ENCODE assay signal across 8 cellular contexts in the genomic region with DNA sequence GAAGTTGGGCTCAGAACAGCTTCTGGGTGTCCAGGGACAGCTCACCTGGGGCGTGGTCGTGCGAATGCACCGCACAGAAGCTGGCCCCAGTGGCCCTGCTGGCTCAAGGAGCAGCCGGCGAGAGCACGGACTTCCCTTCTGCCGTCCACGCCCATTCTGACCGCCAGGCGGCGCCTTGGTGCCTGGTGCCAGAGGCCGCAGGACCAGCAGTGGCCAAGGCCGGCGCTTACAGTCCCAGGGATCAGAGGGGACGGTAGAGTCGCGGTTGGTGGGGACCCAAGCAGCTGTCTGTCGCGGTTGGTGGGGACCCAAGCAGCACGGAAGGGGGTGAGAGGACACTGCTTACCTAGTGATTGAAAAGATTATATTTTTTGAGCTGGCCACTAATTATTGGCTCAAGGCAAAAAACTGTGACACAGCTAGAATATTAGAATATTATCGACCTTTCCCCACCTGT. TPM values are rescaled to one million over a fixed set of nuclear protein-coding genes. Genes with fewer than 3 reads are reported as not detected.
A peak's percentile ranks its signal among the peaks of the same experiment; 100 is the strongest.
DNase-seq lines count a peak whose midpoint lies in the region; ATAC-seq and TF ChIP-seq lines count a peak whose summit lies in the region.

No MANE protein-coding gene starts in this region.

- H3K4me1 Mint-ChIP-seq in activated naive CD4-positive, alpha-beta T cell treated with anti-CD3 and anti-CD28 coated beads for 36 hours (ENCODE audit: low read depth): no peaks in the 10 kb centered on the region

- H3K27ac Mint-ChIP-seq in activated naive CD4-positive, alpha-beta T cell treated with anti-CD3 and anti-CD28 coated beads for 36 hours: no peak overlapping the region

- no peaks in the 10 kb centered on the region for H3K27me3 Mint-ChIP-seq in activated naive CD4-positive, alpha-beta T cell treated with anti-CD3 and anti-CD28 coated beads for 36 hours (ENCODE audit: low read depth)

- no peaks in the 10 kb centered on the region for H3K9me3 ChIP-seq in HAP-1
- H3K9me3 ChIP-seq in heart left ventricle: no peaks in the 10 kb centered on the region
- no peaks in the 10 kb centered on the region for H3K9me3 ChIP-seq in psoas muscle

- no peaks in the 10 kb centered on the region for H3K36me3 Mint-ChIP-seq in activated naive CD4-positive, alpha-beta T cell treated with anti-CD3 and anti-CD28 coated beads for 36 hours (ENCODE audit: low read depth)

- H3K27ac ChIP-seq in heart left ventricle: no peak overlapping the region
- H3K27ac ChIP-seq in psoas muscle: no peak overlapping the region

- peak; percentile 56 to 86 (median 72) for TF ChIP-seq CTCF in heart left ventricle (IDR thresholded peaks at IDR 0.05)
- TF ChIP-seq CTCF in psoas muscle (IDR thresholded peaks at IDR 0.05): peak; percentile 67

- ATAC-seq in heart left ventricle (peak in 3 of 4 donors; percentile 72 to 85 (median 73)), psoas muscle (peak; percentile 74 to 88 (median 86)), HG03280 (IDR thresholded peaks at IDR 0.05; ENCODE audit: unreplicated experiment) (no peak), GM21423 (IDR thresholded peaks at IDR 0.05; ENCODE audit: unreplicated experiment) (no peak)

- H3K27me3 ChIP-seq in HAP-1 (ENCODE audit: low read depth) (no peaks in the 10 kb centered on the region), heart left ventricle (peaks cover 0 to 10% (median 0%) of the 10 kb centered on the region in 9 donors), psoas muscle (ENCODE audit: insufficient read depth in 3 of 3, low read length in 2 of 3) (peaks cover 0 to 3% (median 0%) of the 10 kb centered on the region in 3 donors)

- in situ Hi-C loops in HAP-1 (cut with MboI; ENCODE audit: low sequenced_read_pairs): loop anchor here (5.0 kb wide), 1 partner anchor 627 kb away; a partner anchor contains a TSS

- CTCF ChIA-PET in activated naive CD4-positive, alpha-beta T cell treated with anti-CD3 and anti-CD28 coated beads for 36 hours (lab: Charles Lee): interaction anchor here (0.6 to 3.0 kb wide), 28 partner anchors 8 to 596 kb away, joined by 3 to 15 read pairs (median 4); no protein-coding TSS in a partner anchor

- H3K4me3 ChIP-seq in HAP-1: no peak overlapping the region
- no peak overlapping the region for H3K4me3 ChIP-seq in heart left ventricle
- H3K4me3 ChIP-seq in psoas muscle: no peak overlapping the region

- peak; percentile 55 for DNase-seq in Ammon's horn (ENCODE audit: low spot score)
- peak; percentile 77 to 96 for DNase-seq in HAP-1 (ENCODE audit: low spot score in 2 of 2)
- peak; percentile 58 for DNase-seq in SHP77 treated with DMSO at 0.1 percent for 48 hours (lab: John Stamatoyannopoulos, UW)
- DNase-seq in activated naive CD4-positive, alpha-beta T cell treated with anti-CD3 and anti-CD28 coated beads for 36 hours: peak; percentile 66
- DNase-seq in heart left ventricle: peak; percentile 47 to 89 (median 75)
- DNase-seq in psoas muscle: peak; percentile 77 to 81

- 12 to 16% (median 15%) methylated on average over 17 to 22 of the region's 22 CpGs for WGBS in heart left ventricle, 4 donors
- WGBS in psoas muscle, 3 donors: 14 to 16% (median 14%) methylated on average over 22 of the region's 22 CpGs

- no peak for TF ChIP-seq POLR2A in heart left ventricle (IDR thresholded peaks at IDR 0.05)

- H3K9me3 Mint-ChIP-seq in activated naive CD4-positive, alpha-beta T cell treated with anti-CD3 and anti-CD28 coated beads for 36 hours: no peaks in the 10 kb centered on the region

- intact Hi-C loops in activated naive CD4-positive, alpha-beta T cell treated with anti-CD3 and anti-CD28 coated beads for 36 hours (cut with micrococcal nuclease): no loop called here
- intact Hi-C loops in heart left ventricle (cut with DNase I): loop anchor here in 6 of 10 donors (5.0 to 10.0 kb wide), 3 partner anchors 427 to 624 kb away; a partner anchor contains a TSS
- intact Hi-C loops in psoas muscle (cut with DNase I): loop anchor here in 1 of 2 donors (5.0 kb wide), 1 partner anchor 427 kb away; no protein-coding TSS in a partner anchor

- H3K4me3 Mint-ChIP-seq in activated naive CD4-positive, alpha-beta T cell treated with anti-CD3 and anti-CD28 coated beads for 36 hours: no peak overlapping the region

- H3K4me1 ChIP-seq in HAP-1 (peaks cover 8% of the 10 kb centered on the region), heart left ventricle (no peaks in the 10 kb centered on the region), psoas muscle (no peaks in the 10 kb centered on the region)

- H3K36me3 ChIP-seq in HAP-1 (replicated peaks): no peaks in the 10 kb centered on the region
- H3K36me3 ChIP-seq in heart left ventricle: no peaks in the 10 kb centered on the region
- H3K36me3 ChIP-seq in psoas muscle (ENCODE audit: insufficient read depth in 1 of 2, low read depth in 1 of 2): no peaks in the 10 kb centered on the region

RNA-seq across cellular contexts. Expression of a gene that starts 25.7 kb away (rescaled TPM):
- 1 to 10 TPM in 1 of 2 experiments, under 1 TPM in 1; 0.57 to 1.2 TPM for total RNA-seq in activated naive CD4-positive, alpha-beta T cell treated with anti-CD3 and anti-CD28 coated beads for 36 hours
- 1 to 10 TPM in 4 of 9 donors, under 1 TPM in 3, not detected in 2; 0.42 to 7.0 (median 1.3) TPM for total RNA-seq in heart left ventricle
- polyA plus RNA-seq in heart left ventricle: 1 to 10 TPM; 2.7 to 3.9 TPM
- total RNA-seq in psoas muscle: 1 to 10 TPM in 2 of 4 donors, under 1 TPM in 1, not detected in 1; 0.71 to 1.4 (median 1.1) TPM
- polyA plus RNA-seq in psoas muscle: 10 to 100 TPM in 1 of 3 donors, under 1 TPM in 2; 0.29 to 26.9 (median 0.37) TPM

Comparison
In these comparisons a context has a peak if more than half of its experiments do, and no peak if none do; other contexts are left out.
1. ATAC-seq: peak in heart left ventricle (3 of 4) and psoas muscle (4 of 4); none in HG03280 (single experiment) and GM21423 (single experiment).
2. Peak in every context shown above with its lines, with median percentiles within 50 percentile points of each other: DNase-seq.